ENCODE assay signal across 1 cellular context in genomic region chr5:57177479-57178156, GRCh38.
TF ChIP-seq lines count a peak whose summit lies in the region.

No MANE protein-coding gene starts in this region.

TF ChIP-seq in HepG2, 621 proteins besides CTCF, POLR2A, EP300 and RAD21:
- TF ChIP-seq ZNF318 (CRISPR knock-in tag; IDR thresholded peaks at IDR 0.05) (no peak), HBP1 (CRISPR knock-in tag; IDR thresholded peaks at IDR 0.05; ENCODE audit: low read depth) (no peak), ZNF362 (CRISPR knock-in tag; IDR thresholded peaks at IDR 0.05; ENCODE audit: borderline replicate concordance) (0 out of 2 replicates have a peak, but pooled peaks have one; percentile 27), JDP2 (CRISPR knock-in tag; IDR thresholded peaks at IDR 0.05; ENCODE audit: borderline replicate concordance) (no peak), PRPF4 (IDR thresholded peaks at IDR 0.05; ENCODE audit: low read depth, low read length, poor library complexity, severe bottlenecking) (peak; percentile 51), TBX2 (CRISPR knock-in tag; IDR thresholded peaks at IDR 0.05; ENCODE audit: borderline replicate concordance) (no peak), ZBTB38 (CRISPR knock-in tag; IDR thresholded peaks at IDR 0.05) (0 out of 2 replicates have a peak, but pooled peaks have one; percentile 20), GLMP (CRISPR knock-in tag; IDR thresholded peaks at IDR 0.05; ENCODE audit: borderline replicate concordance) (no peak), NFE2L1 (CRISPR knock-in tag; IDR thresholded peaks at IDR 0.05; ENCODE audit: borderline replicate concordance) (no peak), ZNF460 (CRISPR knock-in tag; IDR thresholded peaks at IDR 0.05; ENCODE audit: borderline replicate concordance) (peak; percentile 69), ESRRA (CRISPR knock-in tag; IDR thresholded peaks at IDR 0.05; ENCODE audit: low read depth) (no peak), CCDC6 (CRISPR knock-in tag; IDR thresholded peaks at IDR 0.05) (no peak), STAG1 (CRISPR knock-in tag; IDR thresholded peaks at IDR 0.05) (no peak), NFYC (CRISPR knock-in tag; IDR thresholded peaks at IDR 0.05) (no peak), RORA (CRISPR knock-in tag; IDR thresholded peaks at IDR 0.05) (no peak), ZNF558 (CRISPR knock-in tag; IDR thresholded peaks at IDR 0.05; ENCODE audit: borderline replicate concordance) (no peak)
